8 cellular contexts compared by ENCODE assay signal in the genomic region with DNA sequence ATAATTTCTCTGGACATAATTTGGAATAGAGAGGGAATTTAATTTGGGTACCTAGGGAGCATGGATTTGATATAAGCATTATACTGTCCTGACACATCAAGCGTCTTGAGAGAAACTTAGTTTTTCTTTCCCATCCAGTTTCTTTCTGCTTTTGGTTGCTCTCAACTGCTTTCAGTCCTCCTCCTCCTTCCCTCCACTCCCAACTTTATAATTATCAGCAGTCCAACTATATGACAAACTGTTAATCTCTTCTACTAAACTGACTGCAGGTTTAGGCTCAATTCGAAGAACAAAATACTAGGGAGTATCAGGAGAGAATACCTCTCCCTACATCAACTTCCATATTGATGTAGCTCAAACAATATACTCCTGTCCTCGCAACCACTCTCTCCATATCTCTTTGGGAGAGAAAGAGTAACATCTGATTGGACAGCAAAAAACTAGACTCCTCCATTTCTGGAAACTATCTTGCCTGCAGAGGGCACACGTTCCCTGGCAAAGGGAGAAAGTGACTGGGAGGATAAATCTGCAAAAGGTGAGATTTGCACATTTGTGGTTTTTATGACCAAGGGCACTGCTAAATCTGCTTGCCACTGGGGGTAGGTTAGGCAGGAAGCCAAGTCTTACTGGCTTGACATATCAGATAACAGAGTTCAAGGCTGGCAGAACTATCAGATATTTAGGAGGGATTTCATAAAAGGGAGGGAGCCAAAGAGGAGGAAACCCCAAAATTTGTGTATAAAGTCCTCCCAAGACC. TPM values are rescaled to one million over a fixed set of nuclear protein-coding genes. Genes with fewer than 3 reads are reported as not detected.
DNase-seq lines count a peak whose midpoint lies in the region; ATAC-seq and TF ChIP-seq lines count a peak whose summit lies in the region.

No MANE protein-coding gene starts in this region.

- no peaks in the 10 kb centered on the region for H3K9me3 ChIP-seq in HEK293 (ENCODE audit: control insufficient read depth, insufficient read depth, low read depth, low read length)

- H3K36me3 ChIP-seq in HEK293 (ENCODE audit: control insufficient read depth in 2 of 2, insufficient read depth in 1 of 2, low read length in 2 of 2): no peaks in the 10 kb centered on the region

- peak overlapping the region; percentile 9 for H3K4me3 Mint-ChIP-seq in osteocyte (ENCODE audit: unreplicated experiment)

- H3K27me3 Mint-ChIP-seq in osteocyte (ENCODE audit: unreplicated experiment): no peaks in the 10 kb centered on the region

- CTCF ChIA-PET in HEK293 (lab: Yijun Ruan, JAX): interaction anchor here (0.6 to 1.2 kb wide), 10 partner anchors 11 to 984 kb away, joined by 3 to 7 read pairs (median 4); no protein-coding TSS in a partner anchor

- no peaks in the 10 kb centered on the region for H3K36me3 Mint-ChIP-seq in osteocyte (ENCODE audit: unreplicated experiment)

- ATAC-seq in HG02973 (IDR thresholded peaks at IDR 0.05; ENCODE audit: unreplicated experiment) (no peak), HG03196 (IDR thresholded peaks at IDR 0.05; ENCODE audit: unreplicated experiment) (no peak)

- peak; percentile 88 for TF ChIP-seq CTCF in HEK293 (tag by site-specific recombination; IDR thresholded peaks at IDR 0.05)
- peak; percentile 88 for TF ChIP-seq CTCF in fibroblast of pulmonary artery (IDR thresholded peaks at IDR 0.05; ENCODE audit: low read length, missing control alignments)
- TF ChIP-seq CTCF in osteocyte (IDR thresholded peaks at IDR 0.05): peak; percentile 76

- H3K9me3 Mint-ChIP-seq in osteocyte (ENCODE audit: unreplicated experiment): no peaks in the 10 kb centered on the region

- POLR2A ChIA-PET in HEK293 (lab: Yijun Ruan, JAX): no interaction called here

- peaks cover 6% of the 10 kb centered on the region for H3K4me1 Mint-ChIP-seq in osteocyte (ENCODE audit: unreplicated experiment)

- H3K27ac Mint-ChIP-seq in osteocyte (ENCODE audit: unreplicated experiment): no peak overlapping the region

- DNase-seq in DMS53 treated with DMSO at 0.1 percent for 48 hours (lab: John Stamatoyannopoulos, UW; ENCODE audit: unreplicated experiment) (peak; percentile 73), NCI-H526 treated with DMSO at 0.1 percent for 48 hours (lab: John Stamatoyannopoulos, UW) (peak; percentile 64), fibroblast of pulmonary artery (ENCODE audit: low read depth) (peak; percentile 76), osteocyte (ENCODE audit: extremely low spot score, unreplicated experiment) (no peak)
- DNase-seq in activated CD8-positive, alpha-beta memory T cell treated with anti-CD3 and anti-CD28 coated beads, Interleukin-2, amount 50 U/mL, for 1 hour (ENCODE audit: extremely low read depth): peak; percentile 5

- H3K4me1 ChIP-seq in HEK293 (ENCODE audit: control insufficient read depth, insufficient read depth, low read length): peaks cover 7% of the 10 kb centered on the region; the same call in 1 of the 2 replicates

- no peak overlapping the region; the same call in 1 of the 2 replicates for H3K27ac ChIP-seq in HEK293 (ENCODE audit: extremely low read depth, low read depth, low read length)

- H3K4me3 ChIP-seq in HEK293 (ENCODE audit: low read depth, low read length) (no peak overlapping the region), fibroblast of pulmonary artery (replicated peaks; ENCODE audit: low read depth, low read length) (no peak overlapping the region)

TF ChIP-seq in HEK293, 187 proteins besides CTCF, POLR2A, EP300 and RAD21 (continues in another document):
- TF ChIP-seq GLI4 (tag by site-specific recombination; IDR thresholded peaks at IDR 0.05) (no peak), MEIS1 (CRISPR knock-in tag; IDR thresholded peaks at IDR 0.05; ENCODE audit: borderline replicate concordance) (no peak), ZNF791 (tag by site-specific recombination; IDR thresholded peaks at IDR 0.05) (no peak), ZBTB1 (tag by site-specific recombination; IDR thresholded peaks at IDR 0.05) (no peak), ZNF274 (IDR thresholded peaks at IDR 0.05; ENCODE audit: low read length) (no peak), ZNF274 (tag by site-specific recombination; IDR thresholded peaks at IDR 0.05; ENCODE audit: borderline replicate concordance) (no peak), ZNF768 (tag by site-specific recombination; IDR thresholded peaks at IDR 0.05) (no peak), TCF7L2 (IDR thresholded peaks at IDR 0.05; ENCODE audit: borderline replicate concordance, low read depth, low read length) (no peak), KLF10 (tag by site-specific recombination; IDR thresholded peaks at IDR 0.05) (no peak), ZNF549 (tag by site-specific recombination; IDR thresholded peaks at IDR 0.05) (no peak), ZNF76 (tag by site-specific recombination; IDR thresholded peaks at IDR 0.05; ENCODE audit: borderline replicate concordance, low read depth) (no peak), ZNF311 (tag by site-specific recombination; IDR thresholded peaks at IDR 0.05; ENCODE audit: borderline replicate concordance) (no peak), ZNF701 (tag by site-specific recombination; IDR thresholded peaks at IDR 0.05) (no peak), ZNF658 (tag by site-specific recombination; IDR thresholded peaks at IDR 0.05) (no peak), OSR2 (tag by site-specific recombination; IDR thresholded peaks at IDR 0.05) (no peak), ZIC2 (tag by site-specific recombination; IDR thresholded peaks at IDR 0.05) (no peak)
- TF ChIP-seq, protein P1, sequence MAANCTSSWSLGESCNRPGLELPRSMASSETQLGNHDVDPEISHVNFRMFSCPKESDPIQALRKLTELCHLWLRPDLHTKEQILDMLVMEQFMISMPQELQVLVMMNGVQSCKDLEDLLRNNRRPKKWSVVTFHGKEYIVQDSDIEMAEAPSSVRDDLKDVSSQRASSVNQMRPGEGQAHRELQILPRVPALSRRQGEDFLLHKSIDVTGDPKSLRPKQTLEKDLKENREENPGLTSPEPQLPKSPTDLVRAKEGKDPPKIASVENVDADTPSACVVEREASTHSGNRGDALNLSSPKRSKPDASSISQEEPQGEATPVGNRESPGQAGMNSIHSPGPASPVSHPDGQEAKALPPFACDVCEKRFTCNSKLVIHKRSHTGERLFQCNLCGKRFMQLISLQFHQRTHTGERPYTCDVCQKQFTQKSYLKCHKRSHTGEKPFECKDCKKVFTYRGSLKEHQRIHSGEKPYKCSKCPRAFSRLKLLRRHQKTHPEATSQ (tag by site-specific recombination; IDR thresholded peaks at IDR 0.05): no peak
- TF ChIP-seq, protein P2, sequence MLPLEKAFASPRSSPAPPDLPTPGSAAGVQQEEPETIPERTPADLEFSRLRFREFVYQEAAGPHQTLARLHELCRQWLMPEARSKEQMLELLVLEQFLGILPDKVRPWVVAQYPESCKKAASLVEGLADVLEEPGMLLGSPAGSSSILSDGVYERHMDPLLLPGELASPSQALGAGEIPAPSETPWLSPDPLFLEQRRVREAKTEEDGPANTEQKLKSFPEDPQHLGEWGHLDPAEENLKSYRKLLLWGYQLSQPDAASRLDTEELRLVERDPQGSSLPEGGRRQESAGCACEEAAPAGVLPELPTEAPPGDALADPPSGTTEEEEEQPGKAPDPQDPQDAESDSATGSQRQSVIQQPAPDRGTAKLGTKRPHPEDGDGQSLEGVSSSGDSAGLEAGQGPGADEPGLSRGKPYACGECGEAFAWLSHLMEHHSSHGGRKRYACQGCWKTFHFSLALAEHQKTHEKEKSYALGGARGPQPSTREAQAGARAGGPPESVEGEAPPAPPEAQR (tag by site-specific recombination; IDR thresholded peaks at IDR 0.05): no peak
- TF ChIP-seq, protein P3, sequence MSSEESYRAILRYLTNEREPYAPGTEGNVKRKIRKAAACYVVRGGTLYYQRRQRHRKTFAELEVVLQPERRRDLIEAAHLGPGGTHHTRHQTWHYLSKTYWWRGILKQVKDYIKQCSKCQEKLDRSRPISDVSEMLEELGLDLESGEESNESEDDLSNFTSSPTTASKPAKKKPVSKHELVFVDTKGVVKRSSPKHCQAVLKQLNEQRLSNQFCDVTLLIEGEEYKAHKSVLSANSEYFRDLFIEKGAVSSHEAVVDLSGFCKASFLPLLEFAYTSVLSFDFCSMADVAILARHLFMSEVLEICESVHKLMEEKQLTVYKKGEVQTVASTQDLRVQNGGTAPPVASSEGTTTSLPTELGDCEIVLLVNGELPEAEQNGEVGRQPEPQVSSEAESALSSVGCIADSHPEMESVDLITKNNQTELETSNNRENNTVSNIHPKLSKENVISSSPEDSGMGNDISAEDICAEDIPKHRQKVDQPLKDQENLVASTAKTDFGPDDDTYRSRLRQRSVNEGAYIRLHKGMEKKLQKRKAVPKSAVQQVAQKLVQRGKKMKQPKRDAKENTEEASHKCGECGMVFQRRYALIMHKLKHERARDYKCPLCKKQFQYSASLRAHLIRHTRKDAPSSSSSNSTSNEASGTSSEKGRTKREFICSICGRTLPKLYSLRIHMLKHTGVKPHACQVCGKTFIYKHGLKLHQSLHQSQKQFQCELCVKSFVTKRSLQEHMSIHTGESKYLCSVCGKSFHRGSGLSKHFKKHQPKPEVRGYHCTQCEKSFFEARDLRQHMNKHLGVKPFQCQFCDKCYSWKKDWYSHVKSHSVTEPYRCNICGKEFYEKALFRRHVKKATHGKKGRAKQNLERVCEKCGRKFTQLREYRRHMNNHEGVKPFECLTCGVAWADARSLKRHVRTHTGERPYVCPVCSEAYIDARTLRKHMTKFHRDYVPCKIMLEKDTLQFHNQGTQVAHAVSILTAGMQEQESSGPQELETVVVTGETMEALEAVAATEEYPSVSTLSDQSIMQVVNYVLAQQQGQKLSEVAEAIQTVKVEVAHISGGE (tag by site-specific recombination; conservative IDR thresholded peaks at IDR 0.05; ENCODE audit: low read depth): no peak
- TF ChIP-seq, protein P4, sequence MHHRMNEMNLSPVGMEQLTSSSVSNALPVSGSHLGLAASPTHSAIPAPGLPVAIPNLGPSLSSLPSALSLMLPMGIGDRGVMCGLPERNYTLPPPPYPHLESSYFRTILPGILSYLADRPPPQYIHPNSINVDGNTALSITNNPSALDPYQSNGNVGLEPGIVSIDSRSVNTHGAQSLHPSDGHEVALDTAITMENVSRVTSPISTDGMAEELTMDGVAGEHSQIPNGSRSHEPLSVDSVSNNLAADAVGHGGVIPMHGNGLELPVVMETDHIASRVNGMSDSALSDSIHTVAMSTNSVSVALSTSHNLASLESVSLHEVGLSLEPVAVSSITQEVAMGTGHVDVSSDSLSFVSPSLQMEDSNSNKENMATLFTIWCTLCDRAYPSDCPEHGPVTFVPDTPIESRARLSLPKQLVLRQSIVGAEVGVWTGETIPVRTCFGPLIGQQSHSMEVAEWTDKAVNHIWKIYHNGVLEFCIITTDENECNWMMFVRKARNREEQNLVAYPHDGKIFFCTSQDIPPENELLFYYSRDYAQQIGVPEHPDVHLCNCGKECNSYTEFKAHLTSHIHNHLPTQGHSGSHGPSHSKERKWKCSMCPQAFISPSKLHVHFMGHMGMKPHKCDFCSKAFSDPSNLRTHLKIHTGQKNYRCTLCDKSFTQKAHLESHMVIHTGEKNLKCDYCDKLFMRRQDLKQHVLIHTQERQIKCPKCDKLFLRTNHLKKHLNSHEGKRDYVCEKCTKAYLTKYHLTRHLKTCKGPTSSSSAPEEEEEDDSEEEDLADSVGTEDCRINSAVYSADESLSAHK (tag by site-specific recombination; IDR thresholded peaks at IDR 0.05): no peak

RNA-seq across cellular contexts. Expression of a gene that starts 40.1 kb away (rescaled TPM):
- total RNA-seq in osteocyte: 4.9 and 6.5 TPM in 2 replicates
